ENCODE assay signal across 8 cellular contexts in genomic region chr17:38333635-38334295, GRCh38. TPM values are rescaled to one million over a fixed set of nuclear protein-coding genes. Genes with fewer than 3 reads are reported as not detected.
DNase-seq lines count a peak whose midpoint lies in the region; TF ChIP-seq lines count a peak whose summit lies in the region.
"Had no signal": no experiment of that assay in that cellular context is flagged by ENCODE, and none has a peak within 500 bp of the region (broad histone marks: within the 10 kb centered on the region; RNA-seq: fewer than 3 reads in every experiment).

No MANE protein-coding gene starts in this region.

- POLR2A ChIA-PET in activated CD4-positive, alpha-beta T cell treated with anti-CD3 and anti-CD28 coated beads, Interleukin-2, amount 10 ng/mL, durations not matched to agents 7 days and 5 days (lab: Charles Lee) = no interaction called here

- H3K79me2 ChIP-seq in fibroblast of lung (ENCODE audit: control insufficient read depth, insufficient read depth, low read length) = no peaks in the 10 kb centered on the region

- H4K20me1 ChIP-seq in fibroblast of lung (ENCODE audit: control insufficient read depth, extremely low read depth, insufficient read depth, low read length) = no peaks in the 10 kb centered on the region

- H2AFZ ChIP-seq in fibroblast of lung (ENCODE audit: low read length) = no peak overlapping the region

- H3K4me3 Mint-ChIP-seq in activated CD4-positive, alpha-beta T cell treated with anti-CD3 and anti-CD28 coated beads, Interleukin-2, amount 10 ng/mL, durations not matched to agents 7 days and 5 days = no peak overlapping the region

- no peak overlapping the region for H3K9ac ChIP-seq in fibroblast of lung (ENCODE audit: insufficient read depth, low read length)

- CTCF ChIA-PET in activated CD4-positive, alpha-beta T cell treated with anti-CD3 and anti-CD28 coated beads, Interleukin-2, amount 10 ng/mL, durations not matched to agents 7 days and 5 days (lab: Charles Lee) = interaction anchor here (0.6 to 7.7 kb wide), 5 partner anchors 9 to 67 kb away, joined by 3 to 34 read pairs (median 3); partner anchors contain the start of gene GPR179

- peak; percentile 46 for DNase-seq in Daoy (ENCODE audit: low read depth)
- DNase-seq in activated CD4-positive, alpha-beta T cell treated with anti-CD3 and anti-CD28 coated beads, Interleukin-2, amount 10 ng/mL, durations not matched to agents 7 days and 5 days = peak; percentile 57
- no peak for DNase-seq in fibroblast of lung (ENCODE audit: low read depth in 2 of 2)
- peak; percentile 56 for DNase-seq in stimulated activated CD4-positive, alpha-beta T cell treated with anti-CD3 and anti-CD28 coated beads, Interleukin-1b, Interleukin-23, amount 100 ng/mL, for 48 hours
- DNase-seq in LoVo (ENCODE audit: low spot score) = no peak
- DNase-seq in mesenteric fat pad (ENCODE audit: low spot score) = no peak

- H3K27me3 Mint-ChIP-seq in activated CD4-positive, alpha-beta T cell treated with anti-CD3 and anti-CD28 coated beads, Interleukin-2, amount 10 ng/mL, durations not matched to agents 7 days and 5 days = peaks cover 2% of the 10 kb centered on the region

- H3K9me3 ChIP-seq in fibroblast of lung (ENCODE audit: control insufficient read depth, insufficient read depth, low read depth, low read length) = no peaks in the 10 kb centered on the region

- no peaks in the 10 kb centered on the region for H3K36me3 ChIP-seq in fibroblast of lung (ENCODE audit: control insufficient read depth, insufficient read depth, low read length)

- H3K27me3 ChIP-seq in fibroblast of lung (ENCODE audit: control insufficient read depth, insufficient read depth, low read length) = peaks cover 37% of the 10 kb centered on the region

- no peak overlapping the region for H3K27ac ChIP-seq in fibroblast of lung (ENCODE audit: insufficient read depth, low read length)

- no peak overlapping the region for H3K27ac Mint-ChIP-seq in activated CD4-positive, alpha-beta T cell treated with anti-CD3 and anti-CD28 coated beads, Interleukin-2, amount 10 ng/mL, durations not matched to agents 7 days and 5 days

- TF ChIP-seq EP300 in Ishikawa (IDR thresholded peaks at IDR 0.05; ENCODE audit: borderline replicate concordance) = no peak

- no peak overlapping the region for H3K4me3 ChIP-seq in fibroblast of lung (replicated peaks in 1 of 4; ENCODE audit: control extremely low read depth in 1 of 4, insufficient read depth in 1 of 4, low read depth in 3 of 4, low read length in 4 of 4)

- H3K36me3 Mint-ChIP-seq in activated CD4-positive, alpha-beta T cell treated with anti-CD3 and anti-CD28 coated beads, Interleukin-2, amount 10 ng/mL, durations not matched to agents 7 days and 5 days (ENCODE audit: low read depth) = no peaks in the 10 kb centered on the region

- H3K9me3 Mint-ChIP-seq in activated CD4-positive, alpha-beta T cell treated with anti-CD3 and anti-CD28 coated beads, Interleukin-2, amount 10 ng/mL, durations not matched to agents 7 days and 5 days = no peaks in the 10 kb centered on the region

- H3K4me1 ChIP-seq in fibroblast of lung (ENCODE audit: control insufficient read depth, extremely low read depth, insufficient read depth, low read length) = no peaks in the 10 kb centered on the region

- H3K4me2 ChIP-seq in fibroblast of lung (ENCODE audit: extremely low read depth, insufficient read depth, low read length) = no peak overlapping the region

- no peaks in the 10 kb centered on the region for H3K4me1 Mint-ChIP-seq in activated CD4-positive, alpha-beta T cell treated with anti-CD3 and anti-CD28 coated beads, Interleukin-2, amount 10 ng/mL, durations not matched to agents 7 days and 5 days

- peak; percentile 35 to 63 for TF ChIP-seq CTCF in fibroblast of lung (conservative IDR thresholded peaks at IDR 0.05 in 1 of 2, IDR thresholded peaks at IDR 0.05 in 1 of 2; ENCODE audit: low read depth in 1 of 2, low read length in 2 of 2)

- peak; percentile 84 for TF ChIP-seq RAD21 in Ishikawa (IDR thresholded peaks at IDR 0.05; ENCODE audit: low read depth)

TF ChIP-seq in Ishikawa, 13 proteins besides CTCF, POLR2A, EP300 and RAD21:
- TF ChIP-seq TCF12 (IDR thresholded peaks at IDR 0.05; ENCODE audit: low read depth) (no peak), TEAD4 (IDR thresholded peaks at IDR 0.05) (no peak), ZBTB7A (IDR thresholded peaks at IDR 0.05; ENCODE audit: low read depth) (peak; percentile 69; the same call in 1 of the 2 replicates), NFIC (IDR thresholded peaks at IDR 0.05) (no peak), USF1 (IDR thresholded peaks at IDR 0.05) (no peak), MAX (IDR thresholded peaks at IDR 0.05) (no peak)

RNA-seq across cellular contexts. Expression of gene GPR179, which starts 10.0 kb away (rescaled TPM):
- under 0.01 and 0.11 TPM in 2 replicates for total RNA-seq in Daoy (2014; rRNA removed; shearing (Covaris generic))
- total RNA-seq in activated CD4-positive, alpha-beta T cell treated with anti-CD3 and anti-CD28 coated beads, Interleukin-2, amount 10 ng/mL, durations not matched to agents 7 days and 5 days = not detected
- total RNA-seq in fibroblast of lung (under 0.01 TPM in 2 replicates), mesenteric fat pad (not detected)
- not detected in 2 replicates for polyA plus RNA-seq in fibroblast of lung
- polyA plus RNA-seq in fibroblast of lung (2012) = not detected in 2 replicates
- 0.31 TPM in 1 of 2 replicates, not detected in the other for polyA minus RNA-seq in fibroblast of lung (ENCODE audit: low replicate concordance)
- total RNA-seq: T-helper 1 cell treated with Interleukin-12 subunit alpha and Interleukin-12 subunit beta and Interleukin-4 antibody, amounts not matched to agents 30 ng/mL and 1 ng/mL, for 36 hours had no signal

RNA-seq across cellular contexts. Expression of gene SOCS7, which starts 17.9 kb away (rescaled TPM):
- total RNA-seq in Daoy (2014; rRNA removed; shearing (Covaris generic)) = 5.1 and 10.1 TPM in 2 replicates
- 10 to 100 TPM; 12.4 to 16.2 TPM for total RNA-seq in activated CD4-positive, alpha-beta T cell treated with anti-CD3 and anti-CD28 coated beads, Interleukin-2, amount 10 ng/mL, durations not matched to agents 7 days and 5 days
- total RNA-seq in fibroblast of lung = 9.4 and 9.8 TPM in 2 replicates
- 4.8 and 5.2 TPM in 2 replicates for polyA plus RNA-seq in fibroblast of lung
- 4.1 and 6.3 TPM in 2 replicates for polyA plus RNA-seq in fibroblast of lung (2012)
- 14.3 and 38.2 TPM in 2 replicates for polyA minus RNA-seq in fibroblast of lung (ENCODE audit: low replicate concordance)
- 14.5 TPM for total RNA-seq in mesenteric fat pad

RNA-seq across cellular contexts. Expression of gene MRPL45, which starts 36.8 kb away (rescaled TPM):
- 39.9 and 51.7 TPM in 2 replicates for total RNA-seq in Daoy (2014; rRNA removed; shearing (Covaris generic))
- 10 to 100 TPM; 28.4 to 30.6 TPM for total RNA-seq in activated CD4-positive, alpha-beta T cell treated with anti-CD3 and anti-CD28 coated beads, Interleukin-2, amount 10 ng/mL, durations not matched to agents 7 days and 5 days
- total RNA-seq in fibroblast of lung (34.7 and 35.4 TPM in 2 replicates), mesenteric fat pad (21.7 TPM)
- polyA plus RNA-seq in fibroblast of lung = 56.1 and 59.6 TPM in 2 replicates
- polyA plus RNA-seq in fibroblast of lung (2012) = 34.1 and 37.8 TPM in 2 replicates
- polyA minus RNA-seq in fibroblast of lung (ENCODE audit: low replicate concordance) = 14.8 and 25.7 TPM in 2 replicates

Comparison
In these comparisons a context has a peak if more than half of its experiments do, and no peak if none do; other contexts are left out.
1. DNase-seq: peak in Daoy (single experiment), activated CD4-positive, alpha-beta T cell treated with anti-CD3 and anti-CD28 coated beads, Interleukin-2, amount 10 ng/mL, durations not matched to agents 7 days and 5 days (single experiment) and stimulated activated CD4-positive, alpha-beta T cell treated with anti-CD3 and anti-CD28 coated beads, Interleukin-1b, Interleukin-23, amount 100 ng/mL, for 48 hours (single experiment); none in fibroblast of lung (0 of 2), LoVo (single experiment) and mesenteric fat pad (single experiment).